In genomic region chr6:146864885-146865284, GRCh38 we compare ENCODE assay signal across 1 cellular context.
TF ChIP-seq lines count a peak whose summit lies in the region.

No MANE protein-coding gene starts in this region.

TF ChIP-seq in K562, 482 proteins besides CTCF, POLR2A, EP300 and RAD21 (continued from another document and continues in another):
- TF ChIP-seq MYC (IDR thresholded peaks at IDR 0.05; ENCODE audit: low read depth, low read length): no peak
- no peak for TF ChIP-seq MYC (CRISPR knock-in tag; IDR thresholded peaks at IDR 0.05; ENCODE audit: borderline replicate concordance, low read depth)
- no peak for TF ChIP-seq POLR2AphosphoS5 (IDR thresholded peaks at IDR 0.05; ENCODE audit: control insufficient read depth, insufficient read depth, low read depth, low read length)
- no peak for TF ChIP-seq PRPF4 (IDR thresholded peaks at IDR 0.05; ENCODE audit: insufficient read depth, low read depth, low read length, poor library complexity, severe bottlenecking)
- TF ChIP-seq BCL6 (CRISPR knock-in tag; IDR thresholded peaks at IDR 0.05): no peak
- peak; percentile 15; the same call in 1 of the 2 replicates for TF ChIP-seq SMAD4 (CRISPR knock-in tag; conservative IDR thresholded peaks at IDR 0.05)
- TF ChIP-seq UBTF (IDR thresholded peaks at IDR 0.05; ENCODE audit: borderline replicate concordance in 1 of 2, low read depth in 2 of 2, low read length in 2 of 2): no peak
- TF ChIP-seq BDP1 (IDR thresholded peaks at IDR 0.05; ENCODE audit: insufficient read depth, insufficient read length): no peak
- no peak for TF ChIP-seq ZHX1 (conservative IDR thresholded peaks at IDR 0.05; ENCODE audit: low read length)
- TF ChIP-seq ZFP36 (IDR thresholded peaks at IDR 0.05; ENCODE audit: low read depth, low read length, partially characterized antibody): no peak
- TF ChIP-seq ELK1 (CRISPR knock-in tag; IDR thresholded peaks at IDR 0.05): no peak
- TF ChIP-seq CBFA2T2 (conservative IDR thresholded peaks at IDR 0.05): no peak
- no peak for TF ChIP-seq SREBF2 (CRISPR knock-in tag; IDR thresholded peaks at IDR 0.05)
- TF ChIP-seq EGR1 (conservative IDR thresholded peaks at IDR 0.05): no peak
- TF ChIP-seq MAFG (tag; conservative IDR thresholded peaks at IDR 0.05): no peak
- TF ChIP-seq ZNF449 (CRISPR knock-in tag; IDR thresholded peaks at IDR 0.05): no peak
- no peak for TF ChIP-seq GTF2F1 (IDR thresholded peaks at IDR 0.05; ENCODE audit: low read depth, low read length)
- TF ChIP-seq SOX6 (IDR thresholded peaks at IDR 0.05): no peak
- TF ChIP-seq STAT5B (CRISPR knock-in tag; IDR thresholded peaks at IDR 0.05): no peak
- no peak for TF ChIP-seq ZNF444 (CRISPR knock-in tag; IDR thresholded peaks at IDR 0.05)
- no peak for TF ChIP-seq JUN (IDR thresholded peaks at IDR 0.05; ENCODE audit: borderline replicate concordance, low read depth, low read length)
- TF ChIP-seq JUN (CRISPR knock-in tag; IDR thresholded peaks at IDR 0.05; ENCODE audit: borderline replicate concordance): no peak
- no peak for TF ChIP-seq IRF1 (CRISPR knock-in tag; IDR thresholded peaks at IDR 0.05; ENCODE audit: borderline replicate concordance)
- TF ChIP-seq THAP7 (CRISPR knock-in tag; IDR thresholded peaks at IDR 0.05): 0 out of 2 replicates have a peak, but pooled peaks have one; percentile 63
- TF ChIP-seq NR2C1 (IDR thresholded peaks at IDR 0.05): no peak
- 0 out of 2 replicates have a peak, but pooled peaks have one; percentile 8 for TF ChIP-seq NR2C1 (tag; IDR thresholded peaks at IDR 0.05)
- 0 out of 2 replicates have a peak, but pooled peaks have one; percentile 44 for TF ChIP-seq HEY1 (CRISPR knock-in tag; IDR thresholded peaks at IDR 0.05; ENCODE audit: borderline replicate concordance)
- TF ChIP-seq ZNF212 (CRISPR knock-in tag; IDR thresholded peaks at IDR 0.05): 0 out of 2 replicates have a peak, but pooled peaks have one; percentile 4
- TF ChIP-seq ZC3H8 (IDR thresholded peaks at IDR 0.05): no peak
- no peak for TF ChIP-seq POLR2B (IDR thresholded peaks at IDR 0.05; ENCODE audit: low read depth, partially characterized antibody)
- no peak for TF ChIP-seq HMGXB4 (CRISPR knock-in tag; IDR thresholded peaks at IDR 0.05)
- TF ChIP-seq ZBTB11 (CRISPR knock-in tag; IDR thresholded peaks at IDR 0.05): no peak
- TF ChIP-seq COPS2 (conservative IDR thresholded peaks at IDR 0.05): no peak
- TF ChIP-seq ZNF696 (CRISPR knock-in tag; conservative IDR thresholded peaks at IDR 0.05): no peak
- no peak for TF ChIP-seq CLOCK (CRISPR knock-in tag; IDR thresholded peaks at IDR 0.05; ENCODE audit: borderline replicate concordance)
- TF ChIP-seq ZBTB2 (IDR thresholded peaks at IDR 0.05): no peak
- no peak for TF ChIP-seq ARHGAP35 (IDR thresholded peaks at IDR 0.05; ENCODE audit: partially characterized antibody)
